Comparison of ENCODE assay signal across 8 cellular contexts in genomic region chrX:40105016-40105790, GRCh38. TPM values are rescaled to one million over a fixed set of nuclear protein-coding genes. Genes with fewer than 3 reads are reported as not detected.
DNase-seq lines count a peak whose midpoint lies in the region; ATAC-seq and TF ChIP-seq lines count a peak whose summit lies in the region.

No MANE protein-coding gene starts in this region.

- no peak for TF ChIP-seq POLR2A in NB4 (IDR thresholded peaks at IDR 0.05; ENCODE audit: extremely low read depth, insufficient read length)

- no peaks in the 10 kb centered on the region for H3K27me3 Mint-ChIP-seq in stimulated activated memory B cell treated with anti-CD40 and anti-IgM and Interleukin-4, amounts not matched to agents 10 μg/mL and 1 μg/mL and 100 μg/mL, for 72 hours

- H3K27ac Mint-ChIP-seq in stimulated activated memory B cell treated with anti-CD40 and anti-IgM and Interleukin-4, amounts not matched to agents 10 μg/mL and 1 μg/mL and 100 μg/mL, for 72 hours: peak overlapping the region; percentile 89

- no peaks in the 10 kb centered on the region for H3K9me3 Mint-ChIP-seq in stimulated activated memory B cell treated with anti-CD40 and anti-IgM and Interleukin-4, amounts not matched to agents 10 μg/mL and 1 μg/mL and 100 μg/mL, for 72 hours

- no peaks in the 10 kb centered on the region for H3K36me3 Mint-ChIP-seq in stimulated activated memory B cell treated with anti-CD40 and anti-IgM and Interleukin-4, amounts not matched to agents 10 μg/mL and 1 μg/mL and 100 μg/mL, for 72 hours

- H3K36me3 ChIP-seq in BLaER1 treated with 17β-estradiol and CSF1 and Interleukin-3, amounts not matched to agents 10 nM and 100 nM: peaks cover 0 to 11% (median 0%) of the 10 kb centered on the region in 11 experiments; a peak in 4 of 22 replicates
- H3K36me3 ChIP-seq in ascending aorta: no peaks in the 10 kb centered on the region

- peaks cover 12% of the 10 kb centered on the region for H3K4me1 Mint-ChIP-seq in stimulated activated memory B cell treated with anti-CD40 and anti-IgM and Interleukin-4, amounts not matched to agents 10 μg/mL and 1 μg/mL and 100 μg/mL, for 72 hours

- peak overlapping the region; percentile 53 to 69 (median 60) for H3K4me3 ChIP-seq in BLaER1 treated with 17β-estradiol and CSF1 and Interleukin-3, amounts not matched to agents 10 nM and 100 nM
- peak overlapping the region; percentile 58 for H3K4me3 ChIP-seq in NB4 (ENCODE audit: low read depth, low read length)
- H3K4me3 ChIP-seq in ascending aorta: peak overlapping the region; percentile 68 to 71

- H3K4me3 Mint-ChIP-seq in stimulated activated memory B cell treated with anti-CD40 and anti-IgM and Interleukin-4, amounts not matched to agents 10 μg/mL and 1 μg/mL and 100 μg/mL, for 72 hours: peak overlapping the region; percentile 84

- peaks cover 61 to 90% (median 78%) of the 10 kb centered on the region in 10 experiments for H3K4me1 ChIP-seq in BLaER1 treated with 17β-estradiol and CSF1 and Interleukin-3, amounts not matched to agents 10 nM and 100 nM
- H3K4me1 ChIP-seq in ascending aorta: peaks cover 5 to 23% of the 10 kb centered on the region in 2 donors

- ATAC-seq in GM18868 (IDR thresholded peaks at IDR 0.05; ENCODE audit: unreplicated experiment) (peak; percentile 35), HG03457 (IDR thresholded peaks at IDR 0.05; ENCODE audit: unreplicated experiment) (no peak)
- ATAC-seq in stimulated activated memory B cell treated with anti-CD40 and anti-IgM and Interleukin-4, amounts not matched to agents 10 μg/mL and 1 μg/mL and 100 μg/mL, for 72 hours: peak; percentile 61

- peaks cover 5 to 91% (median 87%) of the 10 kb centered on the region in 11 experiments; a peak in 20 of 22 replicates for H4K20me1 ChIP-seq in BLaER1 treated with 17β-estradiol and CSF1 and Interleukin-3, amounts not matched to agents 10 nM and 100 nM

- H3K9me3 ChIP-seq in BLaER1 treated with 17β-estradiol and CSF1 and Interleukin-3, amounts not matched to agents 10 nM and 100 nM (replicated peaks in 1 of 11): peaks cover 49 to 75% (median 69%) of the 10 kb centered on the region in 11 experiments
- H3K9me3 ChIP-seq in ascending aorta: no peaks in the 10 kb centered on the region

- TF ChIP-seq CTCF in NB4 (IDR thresholded peaks at IDR 0.05; ENCODE audit: low read depth, low read length) (no peak), ascending aorta (IDR thresholded peaks at IDR 0.05) (no peak)

- H3K27ac ChIP-seq in BLaER1 treated with 17β-estradiol and CSF1 and Interleukin-3, amounts not matched to agents 10 nM and 100 nM: peak overlapping the region; percentile 70 to 87 (median 78)
- peak overlapping the region; percentile 83 to 96 for H3K27ac ChIP-seq in ascending aorta

- H3K9ac ChIP-seq in BLaER1 treated with 17β-estradiol and CSF1 and Interleukin-3, amounts not matched to agents 10 nM and 100 nM: peak overlapping the region; percentile 76 to 84 (median 79)

- intact Hi-C loops in ascending aorta (cut with DNase I): loop anchor here (2.0 to 10.0 kb wide), 2 partner anchors 70 to 460 kb away; no protein-coding TSS in a partner anchor

- peak overlapping the region; percentile 82 to 95 (median 91) for H3K4me2 ChIP-seq in BLaER1 treated with 17β-estradiol and CSF1 and Interleukin-3, amounts not matched to agents 10 nM and 100 nM

- DNase-seq in NB4 (ENCODE audit: low read depth): peak; percentile 68
- DNase-seq in ascending aorta (ENCODE audit: low spot score in 2 of 2): no peak
- peak; percentile 81 for DNase-seq in islet precursor cell
- DNase-seq in stimulated activated CD4-positive, alpha-beta T cell treated with anti-CD3 and anti-CD28 coated beads, Interleukin-15, amount 100 ng/mL, for 24 hours: no peak

- H3K27me3 ChIP-seq in BLaER1 treated with 17β-estradiol and CSF1 and Interleukin-3, amounts not matched to agents 10 nM and 100 nM: peaks cover 7 to 30% (median 15%) of the 10 kb centered on the region in 11 experiments; a peak in 18 of 22 replicates
- no peaks in the 10 kb centered on the region for H3K27me3 ChIP-seq in ascending aorta

RNA-seq across cellular contexts. Expression of gene BCOR, which starts 7.4 kb away (rescaled TPM):
- total RNA-seq in ascending aorta: 26.7 TPM

Comparison
In these comparisons a context has a peak if more than half of its experiments do, and no peak if none do; other contexts are left out.
1. DNase-seq: peak in NB4 (single experiment) and islet precursor cell (single experiment); none in ascending aorta (0 of 2) and stimulated activated CD4-positive, alpha-beta T cell treated with anti-CD3 and anti-CD28 coated beads, Interleukin-15, amount 100 ng/mL, for 24 hours (single experiment).
2. Peak in every context shown above with its lines, with median percentiles within 50 percentile points of each other: H3K4me3 ChIP-seq.